ENCODE assay signal across 1 cellular context in the genomic region with DNA sequence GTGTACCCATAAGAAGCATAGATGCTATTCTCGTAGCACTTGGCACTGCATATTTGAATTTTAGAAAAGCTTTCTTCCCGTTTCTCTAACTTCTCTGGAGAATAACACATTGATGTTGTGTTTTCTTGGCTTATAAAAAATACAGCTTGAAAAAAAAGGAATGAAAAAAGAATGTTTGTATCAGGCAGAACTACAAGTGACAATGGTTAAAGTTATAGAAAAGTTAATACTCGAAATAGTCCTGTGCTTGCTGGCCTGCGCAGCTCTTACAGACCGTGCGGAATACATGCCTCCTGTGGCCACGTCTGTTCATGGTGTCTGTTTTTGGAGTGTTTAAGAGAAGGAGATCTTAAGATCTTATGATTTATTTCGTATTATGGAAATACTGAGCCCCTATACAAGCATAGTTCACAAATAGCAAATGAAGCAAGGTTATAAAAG.
TF ChIP-seq lines count a peak whose summit lies in the region.

No MANE protein-coding gene starts in this region.

TF ChIP-seq in SK-N-SH, 30 proteins besides CTCF, POLR2A, EP300 and RAD21 (continued from another document):
- TF ChIP-seq, protein P1, sequence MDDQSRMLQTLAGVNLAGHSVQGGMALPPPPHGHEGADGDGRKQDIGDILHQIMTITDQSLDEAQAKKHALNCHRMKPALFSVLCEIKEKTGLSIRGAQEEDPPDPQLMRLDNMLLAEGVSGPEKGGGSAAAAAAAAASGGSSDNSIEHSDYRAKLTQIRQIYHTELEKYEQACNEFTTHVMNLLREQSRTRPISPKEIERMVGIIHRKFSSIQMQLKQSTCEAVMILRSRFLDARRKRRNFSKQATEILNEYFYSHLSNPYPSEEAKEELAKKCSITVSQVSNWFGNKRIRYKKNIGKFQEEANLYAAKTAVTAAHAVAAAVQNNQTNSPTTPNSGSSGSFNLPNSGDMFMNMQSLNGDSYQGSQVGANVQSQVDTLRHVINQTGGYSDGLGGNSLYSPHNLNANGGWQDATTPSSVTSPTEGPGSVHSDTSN (IDR thresholded peaks at IDR 0.05) = no peak
- no peak for TF ChIP-seq MEF2A (IDR thresholded peaks at IDR 0.05; ENCODE audit: borderline replicate concordance, low read depth)
